Comparison of ENCODE assay signal across 9 cellular contexts in genomic region chrX:20116087-20116574, GRCh38. TPM values are rescaled to one million over a fixed set of nuclear protein-coding genes. Genes with fewer than 3 reads are reported as not detected.
DNase-seq lines count a peak whose midpoint lies in the region; ATAC-seq and TF ChIP-seq lines count a peak whose summit lies in the region.
"Had no signal": no experiment of that assay in that cellular context is flagged by ENCODE, and none has a peak within 500 bp of the region (broad histone marks: within the 10 kb centered on the region; RNA-seq: fewer than 3 reads in every experiment).

No MANE protein-coding gene starts in this region.

- H3K27ac Mint-ChIP-seq in neural progenitor cell = no peak overlapping the region
- H3K27ac Mint-ChIP-seq in stimulated activated memory B cell treated with anti-CD40 and anti-IgM and Interleukin-4, amounts not matched to agents 10 μg/mL and 1 μg/mL and 100 μg/mL, for 72 hours = no peak overlapping the region

- no peak for DNase-seq in AG10803 (ENCODE audit: low read depth)
- peak in 2 of 10 donors; percentile 16 to 42 for DNase-seq in dorsolateral prefrontal cortex
- DNase-seq in neural progenitor cell (ENCODE audit: low spot score) = peak; percentile 38
- no peak for DNase-seq in central memory CD4-positive, alpha-beta T cell
- no peak for DNase-seq in epidermal melanocyte (ENCODE audit: insufficient read length, low spot score)
- DNase-seq: HCEC 1CT had no signal

- intact Hi-C loops in dorsolateral prefrontal cortex (cut with DNase I) = no loop called here

- no peaks in the 10 kb centered on the region for H4K20me1 ChIP-seq in neural progenitor cell (ENCODE audit: low read depth)

- peaks cover 8% of the 10 kb centered on the region for H3K4me1 Mint-ChIP-seq in neural progenitor cell
- H3K4me1 Mint-ChIP-seq in stimulated activated memory B cell treated with anti-CD40 and anti-IgM and Interleukin-4, amounts not matched to agents 10 μg/mL and 1 μg/mL and 100 μg/mL, for 72 hours = no peaks in the 10 kb centered on the region

- H3K79me2 ChIP-seq in neural progenitor cell (ENCODE audit: low read depth) = no peaks in the 10 kb centered on the region

- peaks cover 2% of the 10 kb centered on the region for H3K27me3 Mint-ChIP-seq in neural progenitor cell (ENCODE audit: insufficient read depth, low read depth)
- peaks cover 26% of the 10 kb centered on the region for H3K27me3 Mint-ChIP-seq in stimulated activated memory B cell treated with anti-CD40 and anti-IgM and Interleukin-4, amounts not matched to agents 10 μg/mL and 1 μg/mL and 100 μg/mL, for 72 hours

- H3K4me3 Mint-ChIP-seq in neural progenitor cell = peak overlapping the region; percentile 79
- no peak overlapping the region for H3K4me3 Mint-ChIP-seq in stimulated activated memory B cell treated with anti-CD40 and anti-IgM and Interleukin-4, amounts not matched to agents 10 μg/mL and 1 μg/mL and 100 μg/mL, for 72 hours

- H3K27me3 ChIP-seq in HUES48 (ENCODE audit: control insufficient read depth, insufficient read depth, low read length) = peaks cover 30% of the 10 kb centered on the region
- H3K27me3 ChIP-seq in dorsolateral prefrontal cortex = peaks cover 0 to 75% (median 14%) of the 10 kb centered on the region in 45 donors
- peaks cover 46% of the 10 kb centered on the region for H3K27me3 ChIP-seq in neural progenitor cell

- no peaks in the 10 kb centered on the region for H3F3A ChIP-seq in neural progenitor cell (ENCODE audit: low read depth)

- H3K4me2 ChIP-seq in neural progenitor cell = peak overlapping the region; percentile 73

- H3K27ac ChIP-seq in HUES48 (ENCODE audit: low read depth, low read length) (no peak overlapping the region), dorsolateral prefrontal cortex (no peak overlapping the region), neural progenitor cell (no peak overlapping the region)

- H3K36me3 ChIP-seq in HUES48 (ENCODE audit: control insufficient read depth, insufficient read depth, low read length) = no peaks in the 10 kb centered on the region
- no peaks in the 10 kb centered on the region for H3K36me3 ChIP-seq in neural progenitor cell

- peak overlapping the region; percentile 55 for H2AFZ ChIP-seq in neural progenitor cell (replicated peaks)

- peak overlapping the region; percentile 36 for H3K4me3 ChIP-seq in AG10803 (ENCODE audit: low read length)
- H3K4me3 ChIP-seq in HUES48 (ENCODE audit: low read depth, low read length) = peak overlapping the region; percentile 56
- H3K4me3 ChIP-seq in dorsolateral prefrontal cortex = peak overlapping the region; percentile 6 to 70 (median 49)
- peak overlapping the region; percentile 42 for H3K4me3 ChIP-seq in neural progenitor cell

- peaks cover 4% of the 10 kb centered on the region for H3K9me3 Mint-ChIP-seq in neural progenitor cell
- no peaks in the 10 kb centered on the region for H3K9me3 Mint-ChIP-seq in stimulated activated memory B cell treated with anti-CD40 and anti-IgM and Interleukin-4, amounts not matched to agents 10 μg/mL and 1 μg/mL and 100 μg/mL, for 72 hours

- ATAC-seq in GM21526 (IDR thresholded peaks at IDR 0.05; ENCODE audit: low FRiP score, unreplicated experiment) = no peak
- ATAC-seq in stimulated activated memory B cell treated with anti-CD40 and anti-IgM and Interleukin-4, amounts not matched to agents 10 μg/mL and 1 μg/mL and 100 μg/mL, for 72 hours = no peak

- TF ChIP-seq CTCF in AG10803 (conservative IDR thresholded peaks at IDR 0.05; ENCODE audit: low read length) (no peak), dorsolateral prefrontal cortex (IDR thresholded peaks at IDR 0.05 in 54 of 56, conservative IDR thresholded peaks at IDR 0.05 in 2 of 56; ENCODE audit: low read depth in 1 of 56, partially characterized antibody in 56 of 56) (no peak), neural progenitor cell (IDR thresholded peaks at IDR 0.05) (no peak)

- H3K4me1 ChIP-seq in HUES48 (ENCODE audit: control insufficient read depth, insufficient read depth, low read length) = no peaks in the 10 kb centered on the region; the same call in 1 of the 2 replicates
- H3K4me1 ChIP-seq in neural progenitor cell = no peaks in the 10 kb centered on the region

- H3K9me3 ChIP-seq in HUES48 (ENCODE audit: control insufficient read depth, insufficient read depth, low read length) = no peaks in the 10 kb centered on the region
- H3K9me3 ChIP-seq in neural progenitor cell (ENCODE audit: low read depth) = peaks cover 6% of the 10 kb centered on the region

- H3K36me3 Mint-ChIP-seq in neural progenitor cell = no peaks in the 10 kb centered on the region
- H3K36me3 Mint-ChIP-seq in stimulated activated memory B cell treated with anti-CD40 and anti-IgM and Interleukin-4, amounts not matched to agents 10 μg/mL and 1 μg/mL and 100 μg/mL, for 72 hours = no peaks in the 10 kb centered on the region

- H3K9ac ChIP-seq in HUES48 (ENCODE audit: low read depth, low read length) = no peak overlapping the region
- H3K9ac ChIP-seq in neural progenitor cell = no peak overlapping the region

RNA-seq across cellular contexts. Expression of gene MAP7D2, which starts 0.6 kb away (rescaled TPM):
- 10 to 100 TPM; 15.7 to 85.7 (median 57.2) TPM for total RNA-seq in dorsolateral prefrontal cortex
- 2.0 and 2.6 TPM in 2 replicates for total RNA-seq in neural progenitor cell (ENCODE audit: low replicate concordance)

RNA-seq across cellular contexts. Expression of gene EIF1AX, which starts 25.5 kb away (rescaled TPM):
- total RNA-seq in dorsolateral prefrontal cortex = 100 to 1,000 TPM in 24 of 120 experiments, 10 to 100 TPM in 96; 35.6 to 115 (median 87.7) TPM
- total RNA-seq in neural progenitor cell (ENCODE audit: low replicate concordance) = 77.6 and 123 TPM in 2 replicates
